ENCODE assay signal across 1 cellular context in the genomic region with DNA sequence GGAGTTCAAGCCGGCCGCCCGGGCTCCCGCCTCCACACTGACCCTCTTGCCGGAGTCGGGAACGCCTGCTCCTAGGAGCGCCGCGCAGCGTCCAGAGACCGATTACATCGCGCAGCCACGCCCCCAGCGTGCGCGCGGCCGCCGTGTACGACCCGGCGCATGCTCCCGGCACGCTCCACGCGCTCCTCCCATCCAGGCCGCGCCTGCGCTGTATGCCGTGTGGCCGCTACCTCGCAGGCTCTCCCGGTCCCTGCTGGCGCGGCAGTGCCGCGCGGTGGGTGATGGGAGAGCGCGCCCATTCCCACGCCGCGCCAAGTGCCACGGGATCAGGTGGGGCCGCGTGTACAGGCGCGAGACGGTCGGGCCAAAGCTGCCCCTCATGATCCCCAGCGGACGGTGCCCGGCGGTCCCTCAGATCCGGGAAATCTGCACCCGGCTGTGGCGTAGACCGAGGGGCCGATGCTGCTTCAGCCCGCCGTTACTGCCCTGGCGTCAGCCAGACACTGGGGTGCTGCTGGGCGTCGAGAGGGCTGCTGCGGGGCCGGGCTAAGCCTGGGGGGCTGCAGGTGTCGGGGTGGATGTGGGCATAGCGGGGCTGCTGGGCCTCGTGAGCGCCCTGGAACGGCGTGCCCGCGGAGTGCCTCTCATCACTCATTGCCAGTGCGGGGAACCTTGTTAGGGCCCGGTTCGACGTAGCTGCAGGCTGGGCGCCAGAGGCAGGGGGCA.
TF ChIP-seq lines count a peak whose summit lies in the region.

A gene with protein sequence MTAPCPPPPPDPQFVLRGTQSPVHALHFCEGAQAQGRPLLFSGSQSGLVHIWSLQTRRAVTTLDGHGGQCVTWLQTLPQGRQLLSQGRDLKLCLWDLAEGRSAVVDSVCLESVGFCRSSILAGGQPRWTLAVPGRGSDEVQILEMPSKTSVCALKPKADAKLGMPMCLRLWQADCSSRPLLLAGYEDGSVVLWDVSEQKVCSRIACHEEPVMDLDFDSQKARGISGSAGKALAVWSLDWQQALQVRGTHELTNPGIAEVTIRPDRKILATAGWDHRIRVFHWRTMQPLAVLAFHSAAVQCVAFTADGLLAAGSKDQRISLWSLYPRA (minus strand): TSS at position 97 of the 726 bp plus-strand sequence. CDS start 33,519 bp downstream, outside the sequence.
A gene with protein sequence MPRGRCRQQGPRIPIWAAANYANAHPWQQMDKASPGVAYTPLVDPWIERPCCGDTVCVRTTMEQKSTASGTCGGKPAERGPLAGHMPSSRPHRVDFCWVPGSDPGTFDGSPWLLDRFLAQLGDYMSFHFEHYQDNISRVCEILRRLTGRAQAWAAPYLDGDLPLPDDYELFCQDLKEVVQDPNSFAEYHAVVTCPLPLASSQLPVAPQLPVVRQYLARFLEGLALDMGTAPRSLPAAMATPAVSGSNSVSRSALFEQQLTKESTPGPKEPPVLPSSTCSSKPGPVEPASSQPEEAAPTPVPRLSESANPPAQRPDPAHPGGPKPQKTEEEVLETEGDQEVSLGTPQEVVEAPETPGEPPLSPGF (minus strand): TSS at position 97 of the 726 bp plus-strand sequence. CDS start 2,613 bp downstream, outside the sequence.

TF ChIP-seq in GM23338, 12 proteins besides CTCF, POLR2A, EP300 and RAD21:
- TF ChIP-seq EZH2phosphoT487 (IDR thresholded peaks at IDR 0.05; ENCODE audit: unreplicated experiment) (no peak), POLR2AphosphoS5 (IDR thresholded peaks at IDR 0.05; ENCODE audit: low read depth) (peak; percentile 94), ZNF114 (CRISPR knock-in tag; IDR thresholded peaks at IDR 0.05) (no peak), CREB1 (CRISPR knock-in tag; IDR thresholded peaks at IDR 0.05; ENCODE audit: low read depth) (0 out of 2 replicates have a peak, but pooled peaks have one; percentile 54), NANOG (IDR thresholded peaks at IDR 0.05; ENCODE audit: borderline replicate concordance) (no peak), EZH2 (IDR thresholded peaks at IDR 0.05; ENCODE audit: low read depth, unreplicated experiment) (no peak)
- TF ChIP-seq, protein P1, sequence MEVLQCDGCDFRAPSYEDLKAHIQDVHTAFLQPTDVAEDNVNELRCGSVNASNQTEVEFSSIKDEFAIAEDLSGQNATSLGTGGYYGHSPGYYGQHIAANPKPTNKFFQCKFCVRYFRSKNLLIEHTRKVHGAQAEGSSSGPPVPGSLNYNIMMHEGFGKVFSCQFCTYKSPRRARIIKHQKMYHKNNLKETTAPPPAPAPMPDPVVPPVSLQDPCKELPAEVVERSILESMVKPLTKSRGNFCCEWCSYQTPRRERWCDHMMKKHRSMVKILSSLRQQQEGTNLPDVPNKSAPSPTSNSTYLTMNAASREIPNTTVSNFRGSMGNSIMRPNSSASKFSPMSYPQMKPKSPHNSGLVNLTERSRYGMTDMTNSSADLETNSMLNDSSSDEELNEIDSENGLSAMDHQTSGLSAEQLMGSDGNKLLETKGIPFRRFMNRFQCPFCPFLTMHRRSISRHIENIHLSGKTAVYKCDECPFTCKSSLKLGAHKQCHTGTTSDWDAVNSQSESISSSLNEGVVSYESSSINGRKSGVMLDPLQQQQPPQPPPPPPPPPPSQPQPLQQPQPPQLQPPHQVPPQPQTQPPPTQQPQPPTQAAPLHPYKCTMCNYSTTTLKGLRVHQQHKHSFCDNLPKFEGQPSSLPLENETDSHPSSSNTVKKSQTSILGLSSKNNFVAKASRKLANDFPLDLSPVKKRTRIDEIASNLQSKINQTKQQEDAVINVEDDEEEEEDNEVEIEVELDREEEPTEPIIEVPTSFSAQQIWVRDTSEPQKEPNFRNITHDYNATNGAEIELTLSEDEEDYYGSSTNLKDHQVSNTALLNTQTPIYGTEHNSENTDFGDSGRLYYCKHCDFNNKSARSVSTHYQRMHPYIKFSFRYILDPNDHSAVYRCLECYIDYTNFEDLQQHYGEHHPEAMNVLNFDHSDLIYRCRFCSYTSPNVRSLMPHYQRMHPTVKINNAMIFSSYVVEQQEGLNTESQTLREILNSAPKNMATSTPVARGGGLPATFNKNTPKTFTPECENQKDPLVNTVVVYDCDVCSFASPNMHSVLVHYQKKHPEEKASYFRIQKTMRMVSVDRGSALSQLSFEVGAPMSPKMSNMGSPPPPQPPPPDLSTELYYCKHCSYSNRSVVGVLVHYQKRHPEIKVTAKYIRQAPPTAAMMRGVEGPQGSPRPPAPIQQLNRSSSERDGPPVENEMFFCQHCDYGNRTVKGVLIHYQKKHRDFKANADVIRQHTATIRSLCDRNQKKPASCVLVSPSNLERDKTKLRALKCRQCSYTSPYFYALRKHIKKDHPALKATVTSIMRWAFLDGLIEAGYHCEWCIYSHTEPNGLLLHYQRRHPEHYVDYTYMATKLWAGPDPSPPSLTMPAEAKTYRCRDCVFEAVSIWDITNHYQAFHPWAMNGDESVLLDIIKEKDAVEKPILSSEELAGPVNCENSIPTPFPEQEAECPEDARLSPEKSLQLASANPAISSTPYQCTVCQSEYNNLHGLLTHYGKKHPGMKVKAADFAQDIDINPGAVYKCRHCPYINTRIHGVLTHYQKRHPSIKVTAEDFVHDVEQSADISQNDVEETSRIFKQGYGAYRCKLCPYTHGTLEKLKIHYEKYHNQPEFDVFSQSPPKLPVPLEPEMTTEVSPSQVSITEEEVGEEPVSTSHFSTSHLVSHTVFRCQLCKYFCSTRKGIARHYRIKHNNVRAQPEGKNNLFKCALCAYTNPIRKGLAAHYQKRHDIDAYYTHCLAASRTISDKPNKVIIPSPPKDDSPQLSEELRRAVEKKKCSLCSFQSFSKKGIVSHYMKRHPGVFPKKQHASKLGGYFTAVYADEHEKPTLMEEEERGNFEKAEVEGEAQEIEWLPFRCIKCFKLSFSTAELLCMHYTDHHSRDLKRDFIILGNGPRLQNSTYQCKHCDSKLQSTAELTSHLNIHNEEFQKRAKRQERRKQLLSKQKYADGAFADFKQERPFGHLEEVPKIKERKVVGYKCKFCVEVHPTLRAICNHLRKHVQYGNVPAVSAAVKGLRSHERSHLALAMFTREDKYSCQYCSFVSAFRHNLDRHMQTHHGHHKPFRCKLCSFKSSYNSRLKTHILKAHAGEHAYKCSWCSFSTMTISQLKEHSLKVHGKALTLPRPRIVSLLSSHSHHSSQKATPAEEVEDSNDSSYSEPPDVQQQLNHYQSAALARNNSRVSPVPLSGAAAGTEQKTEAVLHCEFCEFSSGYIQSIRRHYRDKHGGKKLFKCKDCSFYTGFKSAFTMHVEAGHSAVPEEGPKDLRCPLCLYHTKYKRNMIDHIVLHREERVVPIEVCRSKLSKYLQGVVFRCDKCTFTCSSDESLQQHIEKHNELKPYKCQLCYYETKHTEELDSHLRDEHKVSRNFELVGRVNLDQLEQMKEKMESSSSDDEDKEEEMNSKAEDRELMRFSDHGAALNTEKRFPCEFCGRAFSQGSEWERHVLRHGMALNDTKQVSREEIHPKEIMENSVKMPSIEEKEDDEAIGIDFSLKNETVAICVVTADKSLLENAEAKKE (CRISPR knock-in tag; IDR thresholded peaks at IDR 0.05) = no peak
- TF ChIP-seq, protein P2, sequence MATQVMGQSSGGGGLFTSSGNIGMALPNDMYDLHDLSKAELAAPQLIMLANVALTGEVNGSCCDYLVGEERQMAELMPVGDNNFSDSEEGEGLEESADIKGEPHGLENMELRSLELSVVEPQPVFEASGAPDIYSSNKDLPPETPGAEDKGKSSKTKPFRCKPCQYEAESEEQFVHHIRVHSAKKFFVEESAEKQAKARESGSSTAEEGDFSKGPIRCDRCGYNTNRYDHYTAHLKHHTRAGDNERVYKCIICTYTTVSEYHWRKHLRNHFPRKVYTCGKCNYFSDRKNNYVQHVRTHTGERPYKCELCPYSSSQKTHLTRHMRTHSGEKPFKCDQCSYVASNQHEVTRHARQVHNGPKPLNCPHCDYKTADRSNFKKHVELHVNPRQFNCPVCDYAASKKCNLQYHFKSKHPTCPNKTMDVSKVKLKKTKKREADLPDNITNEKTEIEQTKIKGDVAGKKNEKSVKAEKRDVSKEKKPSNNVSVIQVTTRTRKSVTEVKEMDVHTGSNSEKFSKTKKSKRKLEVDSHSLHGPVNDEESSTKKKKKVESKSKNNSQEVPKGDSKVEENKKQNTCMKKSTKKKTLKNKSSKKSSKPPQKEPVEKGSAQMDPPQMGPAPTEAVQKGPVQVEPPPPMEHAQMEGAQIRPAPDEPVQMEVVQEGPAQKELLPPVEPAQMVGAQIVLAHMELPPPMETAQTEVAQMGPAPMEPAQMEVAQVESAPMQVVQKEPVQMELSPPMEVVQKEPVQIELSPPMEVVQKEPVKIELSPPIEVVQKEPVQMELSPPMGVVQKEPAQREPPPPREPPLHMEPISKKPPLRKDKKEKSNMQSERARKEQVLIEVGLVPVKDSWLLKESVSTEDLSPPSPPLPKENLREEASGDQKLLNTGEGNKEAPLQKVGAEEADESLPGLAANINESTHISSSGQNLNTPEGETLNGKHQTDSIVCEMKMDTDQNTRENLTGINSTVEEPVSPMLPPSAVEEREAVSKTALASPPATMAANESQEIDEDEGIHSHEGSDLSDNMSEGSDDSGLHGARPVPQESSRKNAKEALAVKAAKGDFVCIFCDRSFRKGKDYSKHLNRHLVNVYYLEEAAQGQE (IDR thresholded peaks at IDR 0.05; ENCODE audit: unreplicated experiment) = no peak
